ENCODE assay signal across 8 cellular contexts in genomic region chr20:62652051-62652893, GRCh38. TPM values are rescaled to one million over a fixed set of nuclear protein-coding genes. Genes with fewer than 3 reads are reported as not detected.
DNase-seq lines count a peak whose midpoint lies in the region; ATAC-seq and TF ChIP-seq lines count a peak whose summit lies in the region.

No MANE protein-coding gene starts in this region.

- H3K27ac ChIP-seq in PC-3 (ENCODE audit: low read length) (peak overlapping the region; percentile 84), foreskin keratinocyte (peak overlapping the region; percentile 73), neural progenitor cell (no peak overlapping the region), substantia nigra (ENCODE audit: low read depth, low read length, poor library complexity, severe bottlenecking) (peak overlapping the region; percentile 67)

- peak; percentile 84 for DNase-seq in PC-3
- peak; percentile 53 for DNase-seq in activated effector memory CD4-positive, alpha-beta T cell treated with Interleukin-2 at 50 U/mL for 16 hours
- peak; percentile 92 to 94 for DNase-seq in foreskin keratinocyte
- peak; percentile 39 for DNase-seq in neural progenitor cell (ENCODE audit: low spot score)
- DNase-seq in substantia nigra (lab: John Stamatoyannopoulos, UW): peak in 42 of 49 donors; percentile 7 to 79 (median 52)
- DNase-seq in NCI-H1105 treated with DMSO at 0.1 percent for 48 hours (lab: John Stamatoyannopoulos, UW): no peak

- H3K9me2 ChIP-seq in PC-3 (replicated peaks; ENCODE audit: low read length): no peaks in the 10 kb centered on the region

- intact Hi-C loops in PC-3 (cut with micrococcal nuclease): loop anchor here (5.0 kb wide), 2 partner anchors 35 to 140 kb away; no protein-coding TSS in a partner anchor

- H3K27me3 ChIP-seq in PC-3 (ENCODE audit: low read length): no peaks in the 10 kb centered on the region
- no peaks in the 10 kb centered on the region for H3K27me3 ChIP-seq in foreskin keratinocyte
- H3K27me3 ChIP-seq in neural progenitor cell: peaks cover 12% of the 10 kb centered on the region

- H3K9ac ChIP-seq in PC-3 (ENCODE audit: low read length): peak overlapping the region; percentile 62
- H3K9ac ChIP-seq in neural progenitor cell: no peak overlapping the region

- POLR2A ChIA-PET in PC-3 (lab: Charles Lee; ENCODE audit: unreplicated experiment): interaction anchor here (0.6 to 0.7 kb wide), 2 partner anchors 30 to 143 kb away, joined by 7 to 11 read pairs; no protein-coding TSS in a partner anchor

- H3K4me1 Mint-ChIP-seq in neural progenitor cell: peaks cover 25% of the 10 kb centered on the region

- H3K27me3 Mint-ChIP-seq in neural progenitor cell (ENCODE audit: insufficient read depth, low read depth): peaks cover 2% of the 10 kb centered on the region

- H3K4me1 ChIP-seq in PC-3 (ENCODE audit: insufficient read depth, low read length) (peaks cover 34% of the 10 kb centered on the region), foreskin keratinocyte (peaks cover 9% of the 10 kb centered on the region), neural progenitor cell (peaks cover 3% of the 10 kb centered on the region)

- H2AFZ ChIP-seq in PC-3 (ENCODE audit: low read length) (0 out of 2 replicates have a peak overlapping the region, but pooled peaks have one; percentile 4), neural progenitor cell (replicated peaks) (no peak overlapping the region)

- H3K79me2 ChIP-seq in PC-3 (ENCODE audit: low read length) (peaks cover 99% of the 10 kb centered on the region), neural progenitor cell (ENCODE audit: low read depth) (no peaks in the 10 kb centered on the region)

- ATAC-seq in GM18511 (IDR thresholded peaks at IDR 0.05; ENCODE audit: unreplicated experiment) (peak; percentile 78), HG02840 (IDR thresholded peaks at IDR 0.05; ENCODE audit: low FRiP score, unreplicated experiment) (peak; percentile 41), PC-3 (peak; percentile 60), foreskin keratinocyte (peak; percentile 70)

- CTCF ChIA-PET in PC-3 (lab: Charles Lee): interaction anchor here (0.6 kb wide), 2 partner anchors 31 to 36 kb away, joined by 4 to 7 read pairs; no protein-coding TSS in a partner anchor

- H3K9me3 Mint-ChIP-seq in neural progenitor cell: no peaks in the 10 kb centered on the region

- H4K20me1 ChIP-seq in PC-3 (ENCODE audit: low read length): peaks cover 86% of the 10 kb centered on the region
- H4K20me1 ChIP-seq in neural progenitor cell (ENCODE audit: low read depth): peaks cover 6% of the 10 kb centered on the region

- H3K4me3 ChIP-seq in PC-3 (ENCODE audit: low read length) (peak overlapping the region; percentile 54), neural progenitor cell (no peak overlapping the region)

- no peaks in the 10 kb centered on the region for H3K9me3 ChIP-seq in PC-3 (ENCODE audit: low read length)
- H3K9me3 ChIP-seq in neural progenitor cell (ENCODE audit: low read depth): no peaks in the 10 kb centered on the region

- H3K27ac Mint-ChIP-seq in neural progenitor cell: no peak overlapping the region

- peak overlapping the region; percentile 68 for H3K4me2 ChIP-seq in PC-3 (ENCODE audit: low read length)
- H3K4me2 ChIP-seq in neural progenitor cell: no peak overlapping the region

- TSS peak; percentile 51 for BruUV-seq in PC-3 (replicated peaks; lab: Mats Ljungman, UMichigan)

- no peaks in the 10 kb centered on the region for H3K36me3 Mint-ChIP-seq in neural progenitor cell

- peaks cover 77% of the 10 kb centered on the region for H3K36me3 ChIP-seq in PC-3 (ENCODE audit: low read depth, low read length)
- H3K36me3 ChIP-seq in neural progenitor cell: no peaks in the 10 kb centered on the region

- TF ChIP-seq CTCF in PC-3 (conservative IDR thresholded peaks at IDR 0.05; ENCODE audit: low read depth, low read length) (no peak; the same call in 1 of the 2 replicates), foreskin keratinocyte (conservative IDR thresholded peaks at IDR 0.05) (no peak), neural progenitor cell (IDR thresholded peaks at IDR 0.05) (no peak)

- no peak overlapping the region for H3K4me3 Mint-ChIP-seq in neural progenitor cell

- H3F3A ChIP-seq in PC-3 (ENCODE audit: low read length, unreplicated experiment) (no peaks in the 10 kb centered on the region), neural progenitor cell (ENCODE audit: low read depth) (no peaks in the 10 kb centered on the region)

RNA-seq across cellular contexts. Expression of gene SLCO4A1, which starts 10.0 kb away (rescaled TPM):
- total RNA-seq in PC-3 (2014; rRNA removed) (161 and 162 TPM in 2 replicates), foreskin keratinocyte (2.3 and 2.4 TPM in 2 replicates), neural progenitor cell (ENCODE audit: low replicate concordance) (0.88 and 3.1 TPM in 2 replicates)
- polyA plus RNA-seq in foreskin keratinocyte: 1.5 and 1.9 TPM in 2 replicates

RNA-seq across cellular contexts. Expression of gene NTSR1, which starts 56.4 kb away (rescaled TPM):
- 7.8 and 10.6 TPM in 2 replicates for total RNA-seq in PC-3 (2014; rRNA removed)
- total RNA-seq in foreskin keratinocyte: 2.3 and 2.8 TPM in 2 replicates
- polyA plus RNA-seq in foreskin keratinocyte: 3.1 and 3.3 TPM in 2 replicates
- 0.12 and 0.26 TPM in 2 replicates for total RNA-seq in neural progenitor cell (ENCODE audit: low replicate concordance)

Comparison
In these comparisons a context has a peak if more than half of its experiments do, and no peak if none do; other contexts are left out.
1. RNA of gene SLCO4A1, which starts 10.0 kb away (total RNA-seq): 161 to 162 TPM in PC-3; 2.3 to 2.4 TPM in foreskin keratinocyte and 0.88 to 3.1 TPM in neural progenitor cell; every median in the first group is over 10 times any median in the second.
2. Peak in every context shown above with its lines, with median percentiles within 50 percentile points of each other: ATAC-seq.